ENCODE assay signal across 15 cellular contexts in the genomic region with DNA sequence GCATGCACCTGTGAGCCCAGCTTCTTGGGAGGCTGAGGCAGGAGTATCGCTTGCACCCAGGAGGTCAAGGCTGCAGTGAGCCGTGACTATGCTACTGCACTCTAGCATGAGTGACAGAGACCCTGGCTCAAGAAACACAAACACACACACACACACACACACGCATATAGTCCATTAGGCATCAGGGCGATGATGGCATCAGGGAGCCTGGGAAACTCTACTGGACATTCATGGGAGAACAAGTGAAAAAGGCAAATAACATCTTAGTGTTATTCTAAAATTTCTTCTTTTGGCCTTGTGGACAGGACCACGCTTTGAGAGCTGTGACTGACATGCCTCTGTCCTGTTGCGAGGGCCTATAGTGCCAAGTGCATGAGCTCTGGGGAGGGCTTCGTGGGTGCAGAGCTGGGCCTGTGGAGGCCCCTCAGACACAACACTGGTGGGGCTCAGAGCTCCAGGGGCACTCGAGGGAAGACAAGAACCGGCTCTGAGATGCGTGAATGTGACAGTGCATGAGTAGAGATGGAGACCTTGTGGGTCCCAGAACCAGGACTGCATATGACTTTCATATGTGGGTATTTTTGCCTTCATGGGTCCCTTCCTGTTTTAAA. TPM values are rescaled to one million over a fixed set of nuclear protein-coding genes. Genes with fewer than 3 reads are reported as not detected.
DNase-seq lines count a peak whose midpoint lies in the region; ATAC-seq and TF ChIP-seq lines count a peak whose summit lies in the region.
"Had no signal": no experiment of that assay in that cellular context is flagged by ENCODE, and none has a peak within 500 bp of the region (broad histone marks: within the 10 kb centered on the region; RNA-seq: fewer than 3 reads in every experiment).

No MANE protein-coding gene starts in this region.

- H3K36me3 ChIP-seq in HCT116 (ENCODE audit: control insufficient read depth in 1 of 2, insufficient read depth in 2 of 2, low read length in 2 of 2) (peaks cover 26 to 27% of the 10 kb centered on the region in 2 experiments; a peak in 3 of 4 replicates), sigmoid colon (no peaks in the 10 kb centered on the region)

- H3K27ac ChIP-seq in HCT116 (ENCODE audit: low read depth, low read length) (no peak overlapping the region), angular gyrus (ENCODE audit: low read depth, low read length) (peak overlapping the region; percentile 44), sigmoid colon (no peak overlapping the region), substantia nigra (ENCODE audit: low read depth, low read length, poor library complexity, severe bottlenecking) (no peak overlapping the region)
- H3K27ac ChIP-seq: GM23248, PC-9 had no signal

- TF ChIP-seq EP300 in sigmoid colon (IDR thresholded peaks at IDR 0.05) = no peak

- peaks cover 36% of the 10 kb centered on the region for H3K79me2 ChIP-seq in HCT116 (ENCODE audit: insufficient read depth, low read length)

- DNase-seq in NCI-H2227 (lab: John Stamatoyannopoulos, UW; ENCODE audit: unreplicated experiment) (peak; percentile 68), NCI-H2227 treated with DMSO at 0.1 percent for 48 hours (lab: John Stamatoyannopoulos, UW) (no peak), HCT116 (ENCODE audit: low read depth, low spot score) (no peak), sigmoid colon (peak; percentile 35), substantia nigra (lab: John Stamatoyannopoulos, UW) (no peak)
- DNase-seq: 8988T; effector CD4-positive, alpha-beta T cell; foreskin fibroblast; GM23248; immature natural killer cell; NCI-H226; PC-9 had no signal

- RAD21 ChIA-PET in HCT116 (lab: Charles Lee; ENCODE audit: low non-redundant PET in 1 of 2, low total read pairs in 2 of 2, uncharacterized antibody in 2 of 2, unreplicated experiment in 2 of 2) = no interaction called here

- ATAC-seq in HCT116 (no peak), HG03521 (IDR thresholded peaks at IDR 0.05; ENCODE audit: unreplicated experiment) (no peak), GM21576 (IDR thresholded peaks at IDR 0.05; ENCODE audit: unreplicated experiment) (no peak)

- H2AFZ ChIP-seq in HCT116 (ENCODE audit: low read depth, low read length, poor library complexity, severe bottlenecking) = no peak overlapping the region
- H2AFZ ChIP-seq: GM23248, PC-9 had no signal

- 88 to 89% methylated on average over 10 of the region's 10 CpGs for WGBS in sigmoid colon, 2 donors

- H3K9ac ChIP-seq in HCT116 (ENCODE audit: low read length) = no peak overlapping the region
- H3K9ac ChIP-seq: GM23248 had no signal

- BruUV-seq in HCT116 (replicated peaks; lab: Mats Ljungman, UMichigan) = TSS peak; percentile 12

- H3K4me3 ChIP-seq in HCT116 (replicated peaks in 1 of 2; ENCODE audit: low read depth in 1 of 2, low read length in 2 of 2) = no peak overlapping the region
- H3K4me3 ChIP-seq in sigmoid colon = no peak overlapping the region
- H3K4me3 ChIP-seq: GM23248, PC-9 had no signal

- H3K4me1 ChIP-seq in HCT116 (ENCODE audit: control insufficient read depth in 1 of 2, insufficient read depth in 2 of 2, low read length in 2 of 2) (peaks cover 2 to 18% of the 10 kb centered on the region in 2 experiments; a peak in 2 of 4 replicates), sigmoid colon (peaks cover 0 to 11% (median 4%) of the 10 kb centered on the region in 4 donors)

- no peaks in the 10 kb centered on the region for H3K9me2 ChIP-seq in HCT116 (ENCODE audit: insufficient read depth)

- CTCF ChIA-PET in HCT116 (lab: Charles Lee) = no interaction called here

- TF ChIP-seq CTCF in HCT116 (IDR thresholded peaks at IDR 0.05 in 2 of 3, conservative IDR thresholded peaks at IDR 0.05 in 1 of 3; ENCODE audit: borderline replicate concordance in 1 of 3, insufficient read depth in 1 of 3, low read depth in 2 of 3, low read length in 2 of 3) (no peak), sigmoid colon (IDR thresholded peaks at IDR 0.05) (no peak)

- no peak for TF ChIP-seq POLR2A in HCT116 (IDR thresholded peaks at IDR 0.05; ENCODE audit: borderline replicate concordance, extremely low read depth, insufficient read depth, insufficient read length)
- no peak for TF ChIP-seq POLR2A in sigmoid colon (IDR thresholded peaks at IDR 0.05)

- intact Hi-C loops in HCT116 (cut with micrococcal nuclease) (no loop called here), sigmoid colon (cut with DNase I) (loop anchor here (10.0 kb wide), 2 partner anchors 116 to 354 kb away; partner anchors contain the start of genes FXYD7 and HAUS5)

- peaks cover 3% of the 10 kb centered on the region; the same call in 1 of the 2 replicates for H4K20me1 ChIP-seq in HCT116 (ENCODE audit: insufficient read depth)

- H3K4me2 ChIP-seq in HCT116 (ENCODE audit: low read length) = no peak overlapping the region
- H3K4me2 ChIP-seq: PC-9 had no signal

- no peaks in the 10 kb centered on the region for H3K9me3 ChIP-seq in HCT116 (ENCODE audit: control insufficient read depth in 1 of 2, insufficient read depth in 1 of 2, low read depth in 1 of 2, low read length in 2 of 2)
- H3K9me3 ChIP-seq in sigmoid colon = no peaks in the 10 kb centered on the region

- POLR2A ChIA-PET in HCT116 (lab: Charles Lee) = no interaction called here

- H3K27me3 ChIP-seq in HCT116 (ENCODE audit: insufficient read depth, low read length) (no peaks in the 10 kb centered on the region), sigmoid colon (peaks cover 0 to 20% (median 3%) of the 10 kb centered on the region in 3 donors)

- TF ChIP-seq RAD21 in HCT116 (IDR thresholded peaks at IDR 0.05; ENCODE audit: low read depth) = no peak

TF ChIP-seq in HCT116, 20 proteins besides CTCF, POLR2A, EP300 and RAD21:
- TF ChIP-seq EZH2 (IDR thresholded peaks at IDR 0.05) (no peak), EGR1 (IDR thresholded peaks at IDR 0.05; ENCODE audit: low read depth) (no peak), CBX3 (IDR thresholded peaks at IDR 0.05; ENCODE audit: low read depth) (no peak), ATF3 (IDR thresholded peaks at IDR 0.05) (no peak), SIN3A (IDR thresholded peaks at IDR 0.05; ENCODE audit: low read depth) (no peak), SRF (IDR thresholded peaks at IDR 0.05; ENCODE audit: low read depth) (no peak), FOSL1 (IDR thresholded peaks at IDR 0.05; ENCODE audit: low read depth) (no peak)
- TF ChIP-seq, protein P1, sequence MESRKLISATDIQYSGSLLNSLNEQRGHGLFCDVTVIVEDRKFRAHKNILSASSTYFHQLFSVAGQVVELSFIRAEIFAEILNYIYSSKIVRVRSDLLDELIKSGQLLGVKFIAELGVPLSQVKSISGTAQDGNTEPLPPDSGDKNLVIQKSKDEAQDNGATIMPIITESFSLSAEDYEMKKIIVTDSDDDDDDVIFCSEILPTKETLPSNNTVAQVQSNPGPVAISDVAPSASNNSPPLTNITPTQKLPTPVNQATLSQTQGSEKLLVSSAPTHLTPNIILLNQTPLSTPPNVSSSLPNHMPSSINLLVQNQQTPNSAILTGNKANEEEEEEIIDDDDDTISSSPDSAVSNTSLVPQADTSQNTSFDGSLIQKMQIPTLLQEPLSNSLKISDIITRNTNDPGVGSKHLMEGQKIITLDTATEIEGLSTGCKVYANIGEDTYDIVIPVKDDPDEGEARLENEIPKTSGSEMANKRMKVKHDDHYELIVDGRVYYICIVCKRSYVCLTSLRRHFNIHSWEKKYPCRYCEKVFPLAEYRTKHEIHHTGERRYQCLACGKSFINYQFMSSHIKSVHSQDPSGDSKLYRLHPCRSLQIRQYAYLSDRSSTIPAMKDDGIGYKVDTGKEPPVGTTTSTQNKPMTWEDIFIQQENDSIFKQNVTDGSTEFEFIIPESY (IDR thresholded peaks at IDR 0.05; ENCODE audit: extremely low read depth, insufficient replicate concordance, low read length) = no peak

RNA-seq across cellular contexts. Expression of gene USF2, which starts 8.0 kb away (rescaled TPM):
- 98.4 TPM for total RNA-seq in HCT116 (2021; ENCODE audit: unreplicated experiment)
- 92.9 and 106 TPM in 2 replicates for polyA plus RNA-seq in HCT116 (2012)
- 100 to 1,000 TPM in 3 of 4 donors, 10 to 100 TPM in 1; 76.8 to 120 (median 102) TPM for total RNA-seq in sigmoid colon
- polyA plus RNA-seq in sigmoid colon = 10 to 100 TPM; 72.8 to 98.3 (median 76.3) TPM

RNA-seq across cellular contexts. Expression of gene LSR, which starts 12.0 kb away (rescaled TPM):
- total RNA-seq in HCT116 (2021; ENCODE audit: unreplicated experiment) (211 TPM), sigmoid colon (1 to 10 TPM in 3 of 4 donors, under 1 TPM in 1; 0.68 to 3.6 (median 2.3) TPM)
- 486 and 684 TPM in 2 replicates for polyA plus RNA-seq in HCT116 (2012)
- polyA plus RNA-seq in sigmoid colon = 100 to 1,000 TPM in 1 of 3 donors, 10 to 100 TPM in 2; 51.8 to 218 (median 61.9) TPM
- total RNA-seq: GM23248 had no signal

RNA-seq across cellular contexts. Expression of gene HAMP, which starts 21.5 kb away (rescaled TPM):
- total RNA-seq in HCT116 (2021; ENCODE audit: unreplicated experiment) = not detected
- polyA plus RNA-seq in HCT116 (2012) = not detected in 2 replicates
- 1 to 10 TPM in 1 of 4 donors, not detected in 3; 3.1 TPM for total RNA-seq in sigmoid colon
- under 1 TPM; under 0.01 to 0.92 (median 0.61) TPM for polyA plus RNA-seq in sigmoid colon
- total RNA-seq: GM23248 had no signal
- polyA plus RNA-seq: GM23248 had no signal

RNA-seq across cellular contexts. Expression of gene MAG, which starts 31.2 kb away (rescaled TPM):
- total RNA-seq in HCT116 (2021; ENCODE audit: unreplicated experiment) (0.17 TPM), sigmoid colon (1 to 10 TPM in 1 of 4 donors, not detected in 3; 6.1 TPM)
- polyA plus RNA-seq in HCT116 (2012) = 0.06 and 0.23 TPM in 2 replicates
- polyA plus RNA-seq in sigmoid colon = under 1 TPM in 1 of 3 donors, not detected in 2; 0.06 TPM
- total RNA-seq: GM23248 had no signal
- polyA plus RNA-seq: GM23248, immature natural killer cell had no signal

RNA-seq across cellular contexts. Expression of gene FAM187B, which starts 32.3 kb away (rescaled TPM):
- total RNA-seq in HCT116 (2021; ENCODE audit: unreplicated experiment) = not detected
- not detected in 2 replicates for polyA plus RNA-seq in HCT116 (2012)
- not detected for total RNA-seq in sigmoid colon
- polyA plus RNA-seq in sigmoid colon = not detected
- total RNA-seq: GM23248, PC-9 had no signal
- polyA plus RNA-seq: GM23248, immature natural killer cell had no signal

Comparison
In these comparisons a context has a peak if more than half of its experiments do, and no peak if none do; other contexts are left out.
1. DNase-seq: peak in NCI-H2227 (single experiment) and sigmoid colon (single experiment); none in NCI-H2227 treated with DMSO at 0.1 percent for 48 hours (single experiment), HCT116 (single experiment) and substantia nigra (0 of 49).
2. RNA of gene LSR, which starts 12.0 kb away (total RNA-seq): 211 TPM in HCT116 (single experiment); 0.68 to 3.6 TPM in sigmoid colon; every median in the first group is over 10 times any median in the second.